ENCODE assay signal across 9 cellular contexts in the genomic region with DNA sequence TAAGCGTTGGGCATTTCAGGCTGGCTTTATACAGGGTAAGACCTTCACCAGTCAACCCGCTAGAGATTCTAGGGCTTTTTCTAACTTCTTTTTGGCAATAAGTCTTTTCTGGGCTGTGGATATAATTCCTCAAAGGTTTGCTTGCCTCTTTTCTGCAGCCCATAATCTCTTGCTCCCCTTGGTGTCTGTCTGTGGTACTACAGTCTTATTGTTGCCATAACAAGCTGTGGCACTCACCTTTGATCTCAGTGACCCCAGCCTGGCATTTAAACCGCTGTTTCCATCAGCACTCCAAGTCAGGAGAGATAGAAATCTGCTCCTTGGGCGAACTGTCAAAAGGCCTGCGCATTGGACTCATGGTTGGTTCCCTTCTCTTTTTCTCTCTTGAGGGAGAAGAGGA. TPM values are rescaled to one million over a fixed set of nuclear protein-coding genes. Genes with fewer than 3 reads are reported as not detected.
DNase-seq lines count a peak whose midpoint lies in the region; ATAC-seq, FAIRE-seq and TF ChIP-seq lines count a peak whose summit lies in the region.
"Had no signal": no experiment of that assay in that cellular context is flagged by ENCODE, and none has a peak within 500 bp of the region (broad histone marks: within the 10 kb centered on the region; RNA-seq: fewer than 3 reads in every experiment).

No MANE protein-coding gene starts in this region.

- TF ChIP-seq CTCF in GM06990 (IDR thresholded peaks at IDR 0.05; ENCODE audit: insufficient read depth, low read length, poor library complexity, severe bottlenecking), result peak; percentile 60
- peak; percentile 69 for TF ChIP-seq CTCF in VCaP (conservative IDR thresholded peaks at IDR 0.05)
- TF ChIP-seq CTCF in HepG2 (CRISPR knock-in tag; IDR thresholded peaks at IDR 0.05), result peak; percentile 79
- TF ChIP-seq CTCF in lower leg skin (IDR thresholded peaks at IDR 0.05), result no peak

- no peak overlapping the region for H3K4me3 Mint-ChIP-seq in activated CD8-positive, alpha-beta memory T cell treated with anti-CD3 and anti-CD28 coated beads, Interleukin-2, amount 10 ng/mL, durations not matched to agents 7 days and 5 days
- H3K4me3 Mint-ChIP-seq: T-cell had no signal

- peaks cover 36% of the 10 kb centered on the region for H3K4me1 ChIP-seq in HepG2 (ENCODE audit: insufficient read depth, low read length)

- H4K20me1 ChIP-seq in HepG2 (ENCODE audit: insufficient read depth, low read length), result 0 out of 2 replicates have a peak, but pooled peaks cover 5% of the 10 kb centered on the region

- WGBS in HepG2 (ENCODE audit: low lambda C conversion rate), result 8% methylated on average over 5 of the region's 5 CpGs
- 68 to 77% methylated on average over 5 of the region's 5 CpGs for WGBS in lower leg skin, 2 donors

- no peak overlapping the region for H3K27ac Mint-ChIP-seq in activated CD8-positive, alpha-beta memory T cell treated with anti-CD3 and anti-CD28 coated beads, Interleukin-2, amount 10 ng/mL, durations not matched to agents 7 days and 5 days
- H3K27ac Mint-ChIP-seq: T-cell had no signal

- peaks cover 5% of the 10 kb centered on the region for H3K27me3 Mint-ChIP-seq in activated CD8-positive, alpha-beta memory T cell treated with anti-CD3 and anti-CD28 coated beads, Interleukin-2, amount 10 ng/mL, durations not matched to agents 7 days and 5 days

- FAIRE-seq in HepG2 (lab: Jason Lieb, UNC), result peak; percentile 76

- POLR2A ChIA-PET in HepG2 (lab: Yijun Ruan, JAX), result interaction anchor here (1.8 to 2.2 kb wide), 2 partner anchors 15 to 17 kb away, joined by 7 to 9 read pairs; partner anchors contain the start of gene MPHOSPH8

- CTCF ChIA-PET in HepG2 (lab: Yijun Ruan, JAX; ENCODE audit: low intra/inter-chr PET ratio, low total read pairs), result interaction anchor here (1.7 to 2.2 kb wide), 3 partner anchors 17 to 54 kb away, joined by 5 to 22 read pairs (median 14); no protein-coding TSS in a partner anchor
- CTCF ChIA-PET in activated CD8-positive, alpha-beta memory T cell treated with anti-CD3 and anti-CD28 coated beads, Interleukin-2, amount 10 ng/mL, durations not matched to agents 7 days and 5 days (lab: Charles Lee), result no interaction called here

- H3K79me2 ChIP-seq in HepG2 (ENCODE audit: insufficient read depth, low read length), result peaks cover 58% of the 10 kb centered on the region

- TF ChIP-seq RAD21 in HepG2 (CRISPR knock-in tag; IDR thresholded peaks at IDR 0.05), result peak; percentile 64

- peak overlapping the region; percentile 48 for H3K4me2 ChIP-seq in HepG2 (ENCODE audit: low read depth, low read length)

- H3K9me3 Mint-ChIP-seq in activated CD8-positive, alpha-beta memory T cell treated with anti-CD3 and anti-CD28 coated beads, Interleukin-2, amount 10 ng/mL, durations not matched to agents 7 days and 5 days (ENCODE audit: low read depth), result no peaks in the 10 kb centered on the region

- no peak overlapping the region for H2AFZ ChIP-seq in HepG2 (ENCODE audit: low read length)

- BruUV-seq in HepG2 (replicated peaks; lab: Mats Ljungman, UMichigan), result no TSS peak

- DNase-seq in GM06990 (ENCODE audit: extremely low read depth, insufficient read length), result no peak
- DNase-seq in HepG2 (ENCODE audit: low spot score), result peak; percentile 79
- no peak for DNase-seq in NCI-H2196 (lab: John Stamatoyannopoulos, UW; ENCODE audit: unreplicated experiment)
- DNase-seq in activated CD8-positive, alpha-beta memory T cell treated with anti-CD3 and anti-CD28 coated beads, Interleukin-2, amount 10 ng/mL, durations not matched to agents 7 days and 5 days, result no peak
- DNase-seq in lower leg skin (ENCODE audit: low spot score in 2 of 2), result no peak

- H3K4me3 ChIP-seq in GM06990 (replicated peaks; ENCODE audit: low read depth, low read length) (no peak overlapping the region), HepG2 (replicated peaks in 1 of 3; ENCODE audit: insufficient read depth in 1 of 3, low read depth in 2 of 3, low read length in 3 of 3) (no peak overlapping the region), lower leg skin (ENCODE audit: low read depth, poor library complexity, severe bottlenecking) (no peak overlapping the region)

- intact Hi-C loops in HepG2 (cut with micrococcal nuclease; ENCODE audit: unreplicated experiment), result no loop called here
- intact Hi-C loops in lower leg skin (cut with DNase I; ENCODE audit: low total_unique reads), result no loop called here

- H3K36me3 Mint-ChIP-seq in activated CD8-positive, alpha-beta memory T cell treated with anti-CD3 and anti-CD28 coated beads, Interleukin-2, amount 10 ng/mL, durations not matched to agents 7 days and 5 days, result no peaks in the 10 kb centered on the region
- H3K36me3 Mint-ChIP-seq: T-cell had no signal

- ATAC-seq in HG02973 (IDR thresholded peaks at IDR 0.05; ENCODE audit: unreplicated experiment) (peak; percentile 69), HepG2 (peak; percentile 95)
- no peak for ATAC-seq in activated CD8-positive, alpha-beta memory T cell treated with anti-CD3 and anti-CD28 coated beads, Interleukin-2, amount 10 ng/mL, durations not matched to agents 7 days and 5 days

- H3K36me3 ChIP-seq in GM06990 (ENCODE audit: control insufficient read depth, insufficient read depth, low read length) (no peaks in the 10 kb centered on the region), HepG2 (replicated peaks in 1 of 2; ENCODE audit: control insufficient read depth in 1 of 2, insufficient read depth in 2 of 2, low read length in 2 of 2) (no peaks in the 10 kb centered on the region; a peak in 2 of 5 replicates)

- H3K27me3 ChIP-seq in GM06990 (replicated peaks; ENCODE audit: control insufficient read depth, insufficient read depth, low read length) (no peaks in the 10 kb centered on the region), HepG2 (ENCODE audit: control insufficient read depth in 1 of 2, insufficient read depth in 2 of 2, low read length in 2 of 2) (no peaks in the 10 kb centered on the region)

- H3K9me3 ChIP-seq in HepG2 (ENCODE audit: low read length), result no peaks in the 10 kb centered on the region

- in situ Hi-C loops in HepG2 (cut with HindIII; ENCODE audit: extremely low pct_ligation_motif_present, low pct_unique_long_range_greater_than_20kb), result no loop called here

- no peak for TF ChIP-seq EP300 in HepG2 (IDR thresholded peaks at IDR 0.05; ENCODE audit: low read depth in 2 of 2, low read length in 2 of 2)
- no peak for TF ChIP-seq EP300 in HepG2 (CRISPR knock-in tag; IDR thresholded peaks at IDR 0.05; ENCODE audit: borderline replicate concordance)

- H3K4me1 Mint-ChIP-seq in activated CD8-positive, alpha-beta memory T cell treated with anti-CD3 and anti-CD28 coated beads, Interleukin-2, amount 10 ng/mL, durations not matched to agents 7 days and 5 days, result no peaks in the 10 kb centered on the region
- H3K4me1 Mint-ChIP-seq: T-cell had no signal

- TF ChIP-seq POLR2A in HepG2 (IDR thresholded peaks at IDR 0.05; ENCODE audit: insufficient read depth in 1 of 2, low read depth in 2 of 2, low read length in 2 of 2) (no peak), lower leg skin (IDR thresholded peaks at IDR 0.05) (no peak)

- no peak overlapping the region for H3K9ac ChIP-seq in HepG2 (ENCODE audit: insufficient read depth, low read depth, low read length)

- H3K27ac ChIP-seq in VCaP, result no peak overlapping the region
- H3K27ac ChIP-seq in HepG2 (ENCODE audit: extremely low read length, insufficient read depth, low read length), result peak overlapping the region; percentile 17

RNA-seq across cellular contexts. Expression of gene MPHOSPH8, which starts 14.5 kb away (rescaled TPM):
- total RNA-seq in HepG2 (2016; rRNA removed; fragmentation: Illumina TruSeq; extraction: Trizol), result 20.9 and 27.6 TPM in 2 replicates
- 5.8 and 6.9 TPM in 2 replicates for total RNA-seq in HepG2 (2016; cell fraction: cytosol; rRNA removed; fragmentation: Illumina TruSeq; extraction: Trizol; ENCODE audit: low read depth)
- 20.3 and 27.2 TPM in 2 replicates for total RNA-seq in HepG2 (2016; cell fraction: insoluble cytoplasmic fraction; rRNA removed; fragmentation: Illumina TruSeq; extraction: Trizol)
- total RNA-seq in HepG2 (2016; cell fraction: membrane; rRNA removed; fragmentation: Illumina TruSeq; extraction: Trizol), result 9.7 and 10.4 TPM in 2 replicates
- total RNA-seq in HepG2 (2016; cell fraction: nucleus; rRNA removed; fragmentation: Illumina TruSeq; extraction: Trizol), result 18.4 and 21.3 TPM in 2 replicates
- 17.3 and 17.8 TPM in 2 replicates for polyA plus RNA-seq in HepG2 (2011; rRNA removed)
- polyA plus RNA-seq in HepG2 (2011; cell fraction: cytosol; rRNA removed), result 6.9 and 9.8 TPM in 2 replicates
- polyA plus RNA-seq in HepG2 (2011; cell fraction: nucleus; rRNA removed), result 25.9 and 34.4 TPM in 2 replicates
- 26.5 and 26.8 TPM in 2 replicates for polyA plus RNA-seq in HepG2 (2012)
- 1.7 and 2.0 TPM in 2 replicates for polyA plus RNA-seq in HepG2 (2016; cell fraction: cytosol; fragmentation: Illumina TruSeq; extraction: Trizol; ENCODE audit: low read depth)
- 26.1 and 27.7 TPM in 2 replicates for polyA plus RNA-seq in HepG2 (2016; cell fraction: insoluble cytoplasmic fraction; fragmentation: Illumina TruSeq; extraction: Trizol; ENCODE audit: low read depth)
- 3.9 and 4.4 TPM in 2 replicates for polyA plus RNA-seq in HepG2 (2016; cell fraction: membrane; fragmentation: Illumina TruSeq; extraction: Trizol; ENCODE audit: low read depth)
- polyA plus RNA-seq in HepG2 (2016; cell fraction: nucleus; fragmentation: Illumina TruSeq; extraction: Trizol; ENCODE audit: insufficient read depth, low read depth), result 40.7 and 42.0 TPM in 2 replicates
- polyA minus RNA-seq in HepG2 (2011; rRNA and poly(A)+ RNA removed; ENCODE audit: low replicate concordance), result 3.8 and 8.2 TPM in 2 replicates
- 4.9 and 8.0 TPM in 2 replicates for polyA minus RNA-seq in HepG2 (2011; cell fraction: cytosol; rRNA and poly(A)+ RNA removed)
- 19.4 and 29.7 TPM in 2 replicates for polyA minus RNA-seq in HepG2 (2011; cell fraction: nucleus; rRNA and poly(A)+ RNA removed)
- total RNA-seq in activated CD8-positive, alpha-beta memory T cell treated with anti-CD3 and anti-CD28 coated beads, Interleukin-2, amount 10 ng/mL, durations not matched to agents 7 days and 5 days, result 10 to 100 TPM; 39.4 to 41.5 TPM
- total RNA-seq in lower leg skin, result 10 to 100 TPM; 18.6 to 30.1 (median 25.6) TPM

RNA-seq across cellular contexts. Expression of gene TPTE2, which starts 57.6 kb away (rescaled TPM):
- total RNA-seq in HepG2 (2016; rRNA removed; fragmentation: Illumina TruSeq; extraction: Trizol), result not detected in 2 replicates
- total RNA-seq in HepG2 (2016; cell fraction: cytosol; rRNA removed; fragmentation: Illumina TruSeq; extraction: Trizol; ENCODE audit: low read depth), result not detected in 2 replicates
- not detected in 2 replicates for total RNA-seq in HepG2 (2016; cell fraction: insoluble cytoplasmic fraction; rRNA removed; fragmentation: Illumina TruSeq; extraction: Trizol)
- not detected in 2 replicates for total RNA-seq in HepG2 (2016; cell fraction: membrane; rRNA removed; fragmentation: Illumina TruSeq; extraction: Trizol)
- not detected in 2 replicates for total RNA-seq in HepG2 (2016; cell fraction: nucleus; rRNA removed; fragmentation: Illumina TruSeq; extraction: Trizol)
- polyA plus RNA-seq in HepG2 (2011; rRNA removed), result 0.07 and 0.20 TPM in 2 replicates
- not detected in 2 replicates for polyA plus RNA-seq in HepG2 (2011; cell fraction: cytosol; rRNA removed)
- 0.14 and 0.16 TPM in 2 replicates for polyA plus RNA-seq in HepG2 (2011; cell fraction: nucleus; rRNA removed)
- polyA plus RNA-seq in HepG2 (2012), result 0.21 TPM in 1 of 2 replicates, not detected in the other
- not detected in 2 replicates for polyA plus RNA-seq in HepG2 (2016; cell fraction: cytosol; fragmentation: Illumina TruSeq; extraction: Trizol; ENCODE audit: low read depth)
- polyA plus RNA-seq in HepG2 (2016; cell fraction: insoluble cytoplasmic fraction; fragmentation: Illumina TruSeq; extraction: Trizol; ENCODE audit: low read depth), result not detected in 2 replicates
- not detected in 2 replicates for polyA plus RNA-seq in HepG2 (2016; cell fraction: membrane; fragmentation: Illumina TruSeq; extraction: Trizol; ENCODE audit: low read depth)
- 0.29 TPM in 1 of 2 replicates, not detected in the other for polyA plus RNA-seq in HepG2 (2016; cell fraction: nucleus; fragmentation: Illumina TruSeq; extraction: Trizol; ENCODE audit: insufficient read depth, low read depth)
- not detected in 2 replicates for polyA minus RNA-seq in HepG2 (2011; rRNA and poly(A)+ RNA removed; ENCODE audit: low replicate concordance)
- not detected in 2 replicates for polyA minus RNA-seq in HepG2 (2011; cell fraction: cytosol; rRNA and poly(A)+ RNA removed)
- polyA minus RNA-seq in HepG2 (2011; cell fraction: nucleus; rRNA and poly(A)+ RNA removed), result not detected in 2 replicates
- not detected for total RNA-seq in activated CD8-positive, alpha-beta memory T cell treated with anti-CD3 and anti-CD28 coated beads, Interleukin-2, amount 10 ng/mL, durations not matched to agents 7 days and 5 days
- total RNA-seq in lower leg skin, result not detected
- total RNA-seq: mononuclear cell, T-cell had no signal

Comparison
In these comparisons a context has a peak if more than half of its experiments do, and no peak if none do; other contexts are left out.
1. CTCF ChIP-seq: peak in GM06990 (single experiment), VCaP (single experiment) and HepG2 (single experiment); none in lower leg skin (0 of 3).